ENCODE assay signal across 9 cellular contexts in genomic region chr3:45987368-45988099, GRCh38. TPM values are rescaled to one million over a fixed set of nuclear protein-coding genes. Genes with fewer than 3 reads are reported as not detected.
DNase-seq lines count a peak whose midpoint lies in the region; ATAC-seq and TF ChIP-seq lines count a peak whose summit lies in the region.
"Had no signal": no experiment of that assay in that cellular context is flagged by ENCODE, and none has a peak within 500 bp of the region (broad histone marks: within the 10 kb centered on the region; RNA-seq: fewer than 3 reads in every experiment).

No MANE protein-coding gene starts in this region.

- WGBS in tibial nerve, 2 donors = 19% methylated on average over 6 of the region's 6 CpGs

- no peak overlapping the region for H3K4me3 ChIP-seq in tibial nerve
- H3K4me3 ChIP-seq: SK-N-MC had no signal

- H3K9me3 ChIP-seq in tibial nerve = no peaks in the 10 kb centered on the region

- H3K4me1 Mint-ChIP-seq in memory B cell = peaks cover 26% of the 10 kb centered on the region

- TF ChIP-seq CTCF in tibial nerve (IDR thresholded peaks at IDR 0.05) = no peak

- no peak overlapping the region for H3K4me3 Mint-ChIP-seq in memory B cell

- ATAC-seq in memory B cell (ENCODE audit: low read depth) (no peak), GM18909 (IDR thresholded peaks at IDR 0.05; ENCODE audit: poor library complexity, unreplicated experiment) (no peak)

- no peaks in the 10 kb centered on the region for H3K9me3 Mint-ChIP-seq in memory B cell

- TF ChIP-seq EP300 in tibial nerve (IDR thresholded peaks at IDR 0.05) = peak in 1 of 2 donors; percentile 37

- DNase-seq in NCI-H2171 treated with DMSO at 0.1 percent for 48 hours (lab: John Stamatoyannopoulos, UW) (peak; percentile 1), NCI-H2171 (lab: John Stamatoyannopoulos, UW) (no peak), memory B cell (ENCODE audit: low spot score in 2 of 2) (no peak), tibial nerve (ENCODE audit: low spot score in 2 of 2) (peak in 1 of 2 donors; percentile 30), ACHN (no peak), T-helper 2 cell (no peak)

- in situ Hi-C loops in ACHN (cut with HindIII; ENCODE audit: low pct_ligation_motif_present, low pct_unique_long_range_greater_than_20kb, low sequenced_read_pairs) = no loop called here

- no peak for TF ChIP-seq POLR2A in tibial nerve (IDR thresholded peaks at IDR 0.05)

- no peaks in the 10 kb centered on the region for H3K27me3 Mint-ChIP-seq in memory B cell

- peak overlapping the region; percentile 71 for H3K27ac ChIP-seq in cingulate gyrus (ENCODE audit: low read depth, low read length)
- peak overlapping the region in 3 of 4 donors; percentile 52 to 80 (median 69) for H3K27ac ChIP-seq in tibial nerve
- H3K27ac ChIP-seq: SK-N-MC had no signal

- H3K36me3 ChIP-seq in tibial nerve = peaks cover 0 to 24% (median 0%) of the 10 kb centered on the region in 3 donors

- peaks cover 2% of the 10 kb centered on the region for H3K36me3 Mint-ChIP-seq in memory B cell

- H3K27ac Mint-ChIP-seq in memory B cell = peak overlapping the region; percentile 43

- H3K27me3 ChIP-seq in tibial nerve = no peaks in the 10 kb centered on the region

- peaks cover 4 to 62% (median 47%) of the 10 kb centered on the region in 4 donors for H3K4me1 ChIP-seq in tibial nerve

RNA-seq across cellular contexts. Expression of gene FYCO1, which starts 8.1 kb away (rescaled TPM):
- total RNA-seq in tibial nerve = 10 to 100 TPM; 61.7 to 85.2 (median 67.9) TPM

RNA-seq across cellular contexts. Expression of gene XCR1, which starts 39.7 kb away (rescaled TPM):
- total RNA-seq in tibial nerve = not detected

RNA-seq across cellular contexts. Expression of gene CXCR6, which starts 44.3 kb away (rescaled TPM):
- 1 to 10 TPM in 2 of 4 donors, under 1 TPM in 1, not detected in 1; 0.87 to 2.7 (median 2.1) TPM for total RNA-seq in tibial nerve
